ENCODE assay signal across 31 cellular contexts in the genomic region with DNA sequence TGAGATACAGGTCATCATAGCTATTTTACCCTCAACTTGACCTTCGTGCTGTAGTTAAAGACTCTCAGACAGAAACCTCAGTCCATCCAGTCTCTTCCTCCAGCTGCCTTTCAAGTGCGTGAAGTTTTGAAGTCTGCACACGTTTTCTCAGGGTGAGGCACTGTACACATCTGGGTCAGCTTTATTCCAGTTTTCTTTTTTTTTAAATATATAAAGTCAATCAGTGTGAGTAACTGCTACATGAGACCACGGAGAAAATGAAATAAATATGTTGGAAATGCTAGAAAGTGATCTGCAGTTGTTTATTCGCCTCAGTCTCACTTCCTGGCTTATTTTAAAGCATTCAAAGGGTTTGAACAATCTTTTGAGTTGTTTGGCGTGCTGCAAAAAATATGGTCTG.
"Had no signal": no experiment of that assay in that cellular context is flagged by ENCODE, and none has a peak within 500 bp of the region (broad histone marks: within the 10 kb centered on the region; RNA-seq: fewer than 3 reads in every experiment).

No MANE protein-coding gene starts in this region.

- H3K9me3 ChIP-seq: esophagus squamous epithelium, heart right ventricle, mucosa of descending colon, prostate gland, right atrium auricular region, testis, tibial artery had no signal

- H3K27ac Mint-ChIP-seq: immature natural killer cell; memory B cell; naive B cell; natural killer cell treated with Interleukin-12 subunit alpha and Interleukin-12 subunit beta and Interleukin-15 and Interleukin-18, amount 100 ng/mL, for 72 hours; neural progenitor cell; type B pancreatic cell had no signal

- H3K36me3 ChIP-seq: esophagus squamous epithelium, heart right ventricle, neural progenitor cell, prostate gland, right atrium auricular region, tibial artery had no signal

- H3K27ac ChIP-seq: neural progenitor cell, parathyroid adenoma, prostate gland, right atrium auricular region, testis had no signal

- H3K4me2 ChIP-seq: neural progenitor cell, smooth muscle cell had no signal

- H3K9ac ChIP-seq: neural progenitor cell, parathyroid adenoma had no signal

- DNase-seq: dermis blood vessel endothelial cell; effector memory CD4-positive, alpha-beta T cell; erythroblast; esophagus squamous epithelium; foreskin melanocyte; glutamatergic neuron; heart right ventricle; hypothalamus; immature natural killer cell; islet precursor cell; kidney glomerular epithelial cell; left ventricle myocardium superior; mucosa of descending colon; naive B cell; stimulated activated CD4-positive, alpha-beta T cell treated with anti-CD3 and anti-CD28 coated beads, Interleukin-12 subunit alpha, Interleukin-12 subunit beta, amount 100 ng/mL, for 4 hours; stimulated activated CD4-positive, alpha-beta T cell treated with anti-CD3 and anti-CD28 coated beads, Interleukin-1b, Interleukin-23, amount 100 ng/mL, for 48 hours; stimulated activated CD4-positive, alpha-beta T cell treated with anti-CD3 and anti-CD28 coated beads, Interleukin-4, amount 100 ng/mL, for 1 hour; stimulated activated CD8-positive, alpha-beta memory T cell treated with anti-CD3 and anti-CD28 coated beads, Interleukin-4, amount 100 ng/mL, for 48 hours; stimulated activated naive CD8-positive, alpha-beta T cell treated with anti-CD3 and anti-CD28 coated beads, Interleukin-15, Interleukin-2, amounts not matched to agents 100 U/mL and 50 U/mL, for 24 hours; testis; tibial artery had no signal

- H3K4me3 Mint-ChIP-seq: immature natural killer cell; memory B cell; naive B cell; natural killer cell treated with Interleukin-12 subunit alpha and Interleukin-12 subunit beta and Interleukin-15 and Interleukin-18, amount 100 ng/mL, for 72 hours; neural progenitor cell; type B pancreatic cell had no signal

- H3K27me3 ChIP-seq: esophagus squamous epithelium, heart right ventricle, neural progenitor cell, right atrium auricular region, testis, tibial artery had no signal

- H3K9me3 Mint-ChIP-seq: memory B cell; natural killer cell treated with Interleukin-12 subunit alpha and Interleukin-12 subunit beta and Interleukin-15 and Interleukin-18, amount 100 ng/mL, for 72 hours; neural progenitor cell; type B pancreatic cell had no signal

- H3K36me3 Mint-ChIP-seq: immature natural killer cell; memory B cell; naive B cell; natural killer cell treated with Interleukin-12 subunit alpha and Interleukin-12 subunit beta and Interleukin-15 and Interleukin-18, amount 100 ng/mL, for 72 hours; neural progenitor cell had no signal

- H2AFZ ChIP-seq: neural progenitor cell, parathyroid adenoma had no signal

- H3K4me1 Mint-ChIP-seq: immature natural killer cell had no signal

- H3K4me3 ChIP-seq: coronary artery, esophagus squamous epithelium, heart right ventricle, lung, mucosa of descending colon, neural progenitor cell, prostate gland, right atrium auricular region, smooth muscle cell, testis, tibial artery had no signal

- H3K79me2 ChIP-seq: parathyroid adenoma had no signal
